ENCODE assay signal across 27 cellular contexts in the genomic region with DNA sequence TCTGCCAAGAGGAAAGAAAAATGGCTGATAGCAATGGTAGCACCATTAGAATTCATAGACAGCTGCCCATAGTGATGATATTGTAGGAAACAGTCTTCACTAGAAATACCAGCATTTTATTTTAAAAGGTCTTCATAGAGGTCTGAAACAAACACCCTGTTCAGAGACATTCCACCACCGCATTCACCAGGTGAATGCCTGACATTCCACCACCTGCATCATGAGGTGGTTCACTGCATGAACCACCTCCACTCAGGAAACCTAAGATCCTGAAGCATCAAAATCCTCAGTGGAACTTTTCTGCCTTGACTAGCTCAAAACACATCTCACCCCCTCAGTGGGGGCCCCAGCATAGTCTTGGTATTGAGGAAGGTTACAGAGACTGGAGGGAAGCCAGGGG.
"Had no signal": no experiment of that assay in that cellular context is flagged by ENCODE, and none has a peak within 500 bp of the region (broad histone marks: within the 10 kb centered on the region; RNA-seq: fewer than 3 reads in every experiment).

No MANE protein-coding gene starts in this region.

- H3K9me3 Mint-ChIP-seq: natural killer cell; nephron; stimulated activated effector memory CD8-positive, alpha-beta T cell treated with anti-CD3 and anti-CD28 coated beads, Interleukin-12 subunit alpha, Interleukin-12 subunit beta, amount 100 ng/mL, for 72 hours; stimulated activated naive CD8-positive, alpha-beta T cell treated with anti-CD3 and anti-CD28 coated beads, Interleukin-15, Interleukin-2, amounts not matched to agents 100 ng/mL and 50 ng/mL, for 24 hours had no signal

- ATAC-seq: naive thymus-derived CD4-positive, alpha-beta T cell; natural killer cell; pancreas; right cardiac atrium; right lobe of liver; stimulated activated effector memory CD8-positive, alpha-beta T cell treated with anti-CD3 and anti-CD28 coated beads, Interleukin-12 subunit alpha, Interleukin-12 subunit beta, amount 100 ng/mL, for 72 hours; stimulated activated naive B cell treated with anti-CD40 and anti-IgM and Interleukin-4, amounts not matched to agents 10 μg/mL and 1 μg/mL and 100 μg/mL, for 72 hours; upper lobe of right lung had no signal

- H3K4me3 ChIP-seq: neural progenitor cell, pancreas, prostate gland, right lobe of liver, sigmoid colon, stomach, thoracic aorta, thyroid gland, tibial nerve, upper lobe of right lung, uterus had no signal

- H3K4me1 Mint-ChIP-seq: natural killer cell; stimulated activated effector memory CD8-positive, alpha-beta T cell treated with anti-CD3 and anti-CD28 coated beads, Interleukin-12 subunit alpha, Interleukin-12 subunit beta, amount 100 ng/mL, for 72 hours; stimulated activated naive B cell treated with anti-CD40 and anti-IgM and Interleukin-4, amounts not matched to agents 10 μg/mL and 1 μg/mL and 100 μg/mL, for 72 hours had no signal

- H2AFZ ChIP-seq: neural progenitor cell had no signal

- H3K36me3 ChIP-seq: neural progenitor cell, neutrophil, pancreas, prostate gland, right lobe of liver, sigmoid colon, stomach, thoracic aorta, thyroid gland, upper lobe of right lung, uterus had no signal

- H3K27me3 Mint-ChIP-seq: naive thymus-derived CD4-positive, alpha-beta T cell; stimulated activated naive B cell treated with anti-CD40 and anti-IgM and Interleukin-4, amounts not matched to agents 10 μg/mL and 1 μg/mL and 100 μg/mL, for 72 hours; stimulated activated naive CD8-positive, alpha-beta T cell treated with anti-CD3 and anti-CD28 coated beads, Interleukin-15, Interleukin-2, amounts not matched to agents 100 ng/mL and 50 ng/mL, for 24 hours; type B pancreatic cell had no signal

- H3K9ac ChIP-seq: neural progenitor cell had no signal

- H3K27me3 ChIP-seq: neural progenitor cell, neutrophil, pancreas, right lobe of liver, sigmoid colon, stomach, thyroid gland, tibial nerve, upper lobe of right lung, uterus had no signal

- H3K4me2 ChIP-seq: neural progenitor cell had no signal

- DNase-seq: naive thymus-derived CD4-positive, alpha-beta T cell; natural killer cell; nucleus accumbens; pancreas; right cardiac atrium; right lobe of liver; sigmoid colon; small intestine; stimulated activated CD4-positive, alpha-beta T cell treated with anti-CD3 and anti-CD28 coated beads, Interleukin-15, amount 100 ng/mL, for 24 hours; stimulated activated CD4-positive, alpha-beta T cell treated with anti-CD3 and anti-CD28 coated beads, Interleukin-2, amount 100 ng/mL, for 24 hours; stimulated activated CD4-positive, alpha-beta T cell treated with anti-CD3 and anti-CD28 coated beads, Interleukin-2, amount 100 ng/mL, for 48 hours; stimulated activated CD4-positive, alpha-beta T cell treated with anti-CD3 and anti-CD28 coated beads, Interleukin-4, amount 100 ng/mL, for 24 hours; stimulated activated naive B cell treated with anti-CD40 and anti-IgM and Interleukin-4, amounts not matched to agents 10 μg/mL and 1 μg/mL and 100 μg/mL, for 72 hours; stimulated activated naive CD4-positive, alpha-beta T cell treated with Interleukin-2 at 50 U/mL for 16 hours; stomach; thyroid gland; upper lobe of right lung; uterus had no signal

- H3K36me3 Mint-ChIP-seq: natural killer cell; stimulated activated effector memory CD8-positive, alpha-beta T cell treated with anti-CD3 and anti-CD28 coated beads, Interleukin-12 subunit alpha, Interleukin-12 subunit beta, amount 100 ng/mL, for 72 hours had no signal

- H3K4me1 ChIP-seq: neural progenitor cell, pancreas, prostate gland, right lobe of liver, sigmoid colon, stomach, thyroid gland, tibial nerve, upper lobe of right lung, uterus had no signal

- H3K4me3 Mint-ChIP-seq: naive thymus-derived CD4-positive, alpha-beta T cell; natural killer cell; nephron; neural progenitor cell; stimulated activated effector memory CD8-positive, alpha-beta T cell treated with anti-CD3 and anti-CD28 coated beads, Interleukin-12 subunit alpha, Interleukin-12 subunit beta, amount 100 ng/mL, for 72 hours; stimulated activated naive B cell treated with anti-CD40 and anti-IgM and Interleukin-4, amounts not matched to agents 10 μg/mL and 1 μg/mL and 100 μg/mL, for 72 hours; stimulated activated naive CD8-positive, alpha-beta T cell treated with anti-CD3 and anti-CD28 coated beads, Interleukin-15, Interleukin-2, amounts not matched to agents 100 ng/mL and 50 ng/mL, for 24 hours; type B pancreatic cell had no signal

- H3K9me3 ChIP-seq: neutrophil, pancreas, prostate gland, right lobe of liver, sigmoid colon, stomach, thoracic aorta, thyroid gland, tibial nerve, upper lobe of right lung, uterus had no signal

- H3K27ac Mint-ChIP-seq: naive thymus-derived CD4-positive, alpha-beta T cell; natural killer cell; nephron; stimulated activated effector memory CD8-positive, alpha-beta T cell treated with anti-CD3 and anti-CD28 coated beads, Interleukin-12 subunit alpha, Interleukin-12 subunit beta, amount 100 ng/mL, for 72 hours; stimulated activated naive B cell treated with anti-CD40 and anti-IgM and Interleukin-4, amounts not matched to agents 10 μg/mL and 1 μg/mL and 100 μg/mL, for 72 hours; stimulated activated naive CD8-positive, alpha-beta T cell treated with anti-CD3 and anti-CD28 coated beads, Interleukin-15, Interleukin-2, amounts not matched to agents 100 ng/mL and 50 ng/mL, for 24 hours; type B pancreatic cell had no signal

- FAIRE-seq: pancreas, small intestine had no signal

- H3K27ac ChIP-seq: neural progenitor cell, neutrophil, pancreas, prostate gland, right lobe of liver, sigmoid colon, stomach, thoracic aorta, thyroid gland, tibial nerve, upper lobe of right lung, uterus had no signal
